In genomic region chr2:210599476-210599875, GRCh38 we compare ENCODE assay signal across 26 cellular contexts.
"Had no signal": no experiment of that assay in that cellular context is flagged by ENCODE, and none has a peak within 500 bp of the region (broad histone marks: within the 10 kb centered on the region; RNA-seq: fewer than 3 reads in every experiment).

No MANE protein-coding gene starts in this region.

- H3K9me3 ChIP-seq: gastrocnemius medialis had no signal

- H3K36me3 ChIP-seq: brain microvascular endothelial cell, gastrocnemius medialis had no signal

- H3K4me2 ChIP-seq: hepatocyte had no signal

- ATAC-seq: activated T-cell treated with anti-CD3 and anti-CD28 coated beads, Interleukin-2, amount 50 U/mL, for 4 hours; activated T-helper 17 cell treated with anti-CD3 and anti-CD28 coated beads, Interleukin-2, amount 50 U/mL, for 72 hours; effector memory CD8-positive, alpha-beta T cell; gastrocnemius medialis; heart left ventricle; WTC11 had no signal

- H3K4me3 ChIP-seq: coronary artery, dorsolateral prefrontal cortex, gastrocnemius medialis, heart left ventricle, hepatocyte had no signal

- H3K27ac ChIP-seq: brain microvascular endothelial cell, coronary artery, dorsolateral prefrontal cortex, epithelial cell of prostate, gastrocnemius medialis, heart left ventricle, hepatocyte had no signal

- H3K27me3 ChIP-seq: brain microvascular endothelial cell, dorsolateral prefrontal cortex, gastrocnemius medialis, heart left ventricle, hepatocyte had no signal

- H2AFZ ChIP-seq: hepatocyte had no signal

- H3K4me1 ChIP-seq: gastrocnemius medialis, heart left ventricle had no signal

- DNase-seq: activated CD4-positive, alpha-beta memory T cell treated with anti-CD3 and anti-CD28 coated beads, Interleukin-2, amount 10 ng/mL, durations not matched to agents 7 days and 5 days; activated CD4-positive, alpha-beta T cell treated with anti-CD3 and anti-CD28 coated beads for 1 hour; activated CD4-positive, alpha-beta T cell treated with anti-CD3 and anti-CD28 coated beads for 4 hours; activated CD4-positive, alpha-beta T cell treated with anti-CD3 and anti-CD28 coated beads, Interleukin-2, amount 10 ng/mL, durations not matched to agents 7 days and 5 days; activated CD4-positive, alpha-beta T cell treated with anti-CD3 and anti-CD28 coated beads, Interleukin-2, amount 50 U/mL, for 4 hours; activated CD8-positive, alpha-beta memory T cell treated with anti-CD3 and anti-CD28 coated beads for 24 hours; activated effector memory CD4-positive, alpha-beta T cell treated with Interleukin-2 at 50 U/mL for 16 hours; activated gamma-delta T cell treated with Interleukin-2 at 50 U/mL for 16 hours; activated naive CD4-positive, alpha-beta T cell treated with anti-CD3 and anti-CD28 coated beads, Interleukin-2, amount 50 U/mL, for 16 hours; activated naive CD4-positive, alpha-beta T cell treated with Interleukin-2 at 50 U/mL for 16 hours; activated T-cell treated with anti-CD3 and anti-CD28 coated beads, Interleukin-2, amount 50 U/mL, for 4 hours; amniotic stem cell; anterior cingulate cortex; brain microvascular endothelial cell; dorsolateral prefrontal cortex; effector memory CD8-positive, alpha-beta T cell; foreskin fibroblast; gastrocnemius medialis; glutamatergic neuron; heart left ventricle; T-helper 2 cell had no signal

- H3K79me2 ChIP-seq: hepatocyte had no signal
